ENCODE assay signal across 9 cellular contexts in the genomic region with DNA sequence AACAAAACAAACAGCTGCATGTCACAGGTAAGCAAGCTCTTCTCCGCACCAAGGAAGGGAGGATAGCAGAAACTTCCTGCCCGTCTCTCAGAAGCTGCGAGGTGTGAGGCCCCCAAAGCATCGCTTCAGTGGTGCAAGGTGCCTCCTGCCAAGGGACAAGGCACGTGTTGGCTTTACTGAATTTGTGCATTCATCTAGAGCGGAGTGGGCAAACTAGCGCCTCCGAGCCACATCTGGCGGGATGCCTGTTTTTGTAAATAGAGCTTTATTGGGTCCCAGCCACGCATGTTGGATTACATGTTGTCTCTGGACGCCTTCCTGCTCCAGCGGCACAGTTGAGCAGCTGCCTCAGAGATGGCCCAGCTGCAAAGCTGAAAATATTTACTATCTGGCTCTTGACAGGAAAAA. TPM values are rescaled to one million over a fixed set of nuclear protein-coding genes. Genes with fewer than 3 reads are reported as not detected.
DNase-seq lines count a peak whose midpoint lies in the region; ATAC-seq and TF ChIP-seq lines count a peak whose summit lies in the region.
"Had no signal": no experiment of that assay in that cellular context is flagged by ENCODE, and none has a peak within 500 bp of the region (broad histone marks: within the 10 kb centered on the region; RNA-seq: fewer than 3 reads in every experiment).

No MANE protein-coding gene starts in this region.

- H3K4me3 ChIP-seq in GM12864 (ENCODE audit: low read depth, low read length), result no peak overlapping the region; the same call in 1 of the 2 replicates
- peak overlapping the region in 1 of 4 experiments; percentile 11 for H3K4me3 ChIP-seq in fibroblast of lung (replicated peaks in 1 of 4; ENCODE audit: control extremely low read depth in 1 of 4, insufficient read depth in 1 of 4, low read depth in 3 of 4, low read length in 4 of 4)
- peak overlapping the region; percentile 54 for H3K4me3 ChIP-seq in osteoblast (ENCODE audit: insufficient read depth, low read length)

- H3K4me1 Mint-ChIP-seq in progenitor cell of endocrine pancreas (ENCODE audit: low read depth), result peaks cover 8% of the 10 kb centered on the region

- H3K9me3 ChIP-seq in fibroblast of lung (ENCODE audit: control insufficient read depth, insufficient read depth, low read depth, low read length) (no peaks in the 10 kb centered on the region), osteoblast (ENCODE audit: low read depth, low read length) (no peaks in the 10 kb centered on the region)

- H3K36me3 ChIP-seq in fibroblast of lung (ENCODE audit: control insufficient read depth, insufficient read depth, low read length), result no peaks in the 10 kb centered on the region
- no peaks in the 10 kb centered on the region for H3K36me3 ChIP-seq in osteoblast (ENCODE audit: insufficient read depth, low read length)

- ATAC-seq in GM19328 (IDR thresholded peaks at IDR 0.05; ENCODE audit: unreplicated experiment), result no peak

- H3K27me3 Mint-ChIP-seq in progenitor cell of endocrine pancreas, result no peaks in the 10 kb centered on the region

- H3K4me1 ChIP-seq in fibroblast of lung (ENCODE audit: control insufficient read depth, extremely low read depth, insufficient read depth, low read length) (no peaks in the 10 kb centered on the region), osteoblast (ENCODE audit: insufficient read depth, low read length) (peaks cover 14% of the 10 kb centered on the region)

- no peak overlapping the region for H3K9ac ChIP-seq in fibroblast of lung (ENCODE audit: insufficient read depth, low read length)

- H3K27ac Mint-ChIP-seq in progenitor cell of endocrine pancreas, result no peak overlapping the region

- peak overlapping the region; percentile 9 for H2AFZ ChIP-seq in fibroblast of lung (ENCODE audit: low read length)
- H2AFZ ChIP-seq in osteoblast (ENCODE audit: low read length), result peak overlapping the region; percentile 45

- H3K9me3 Mint-ChIP-seq in progenitor cell of endocrine pancreas (ENCODE audit: low read depth), result no peaks in the 10 kb centered on the region

- no peaks in the 10 kb centered on the region for H3K79me2 ChIP-seq in fibroblast of lung (ENCODE audit: control insufficient read depth, insufficient read depth, low read length)
- H3K79me2 ChIP-seq in osteoblast (ENCODE audit: insufficient read depth, low read length), result no peaks in the 10 kb centered on the region

- H3K27ac ChIP-seq in fibroblast of lung (ENCODE audit: insufficient read depth, low read length) (no peak overlapping the region), osteoblast (ENCODE audit: low read depth, low read length) (no peak overlapping the region), RWPE1 (no peak overlapping the region)

- H3K4me3 Mint-ChIP-seq in progenitor cell of endocrine pancreas (ENCODE audit: low read depth), result no peak overlapping the region

- TF ChIP-seq CTCF in GM12864 (IDR thresholded peaks at IDR 0.05; ENCODE audit: low read depth, low read length, missing control alignments), result no peak
- peak in 1 of 2 donors; percentile 6 for TF ChIP-seq CTCF in fibroblast of lung (conservative IDR thresholded peaks at IDR 0.05 in 1 of 2, IDR thresholded peaks at IDR 0.05 in 1 of 2; ENCODE audit: low read depth in 1 of 2, low read length in 2 of 2)
- no peak for TF ChIP-seq CTCF in osteoblast (IDR thresholded peaks at IDR 0.05; ENCODE audit: extremely low read depth, low read depth, low read length)
- TF ChIP-seq CTCF in RWPE1 (conservative IDR thresholded peaks at IDR 0.05; ENCODE audit: low read depth), result no peak
- no peak for TF ChIP-seq CTCF in progenitor cell of endocrine pancreas (IDR thresholded peaks at IDR 0.05; ENCODE audit: unreplicated experiment)

- CTCF ChIA-PET in RWPE1 (lab: Yijun Ruan, JAX), result no interaction called here

- peaks cover 2% of the 10 kb centered on the region for H3K36me3 Mint-ChIP-seq in progenitor cell of endocrine pancreas (ENCODE audit: insufficient read depth)

- POLR2A ChIA-PET in RWPE1 (lab: Yijun Ruan, JAX; ENCODE audit: low non-redundant PET), result interaction anchor here (0.6 kb wide), 1 partner anchor 446 kb away, joined by 12 read pairs; no protein-coding TSS in a partner anchor

- H3K27me3 ChIP-seq in fibroblast of lung (ENCODE audit: control insufficient read depth, insufficient read depth, low read length), result no peaks in the 10 kb centered on the region
- H3K27me3 ChIP-seq in osteoblast (ENCODE audit: insufficient read depth, low read length), result no peaks in the 10 kb centered on the region

- H3K4me2 ChIP-seq in fibroblast of lung (ENCODE audit: extremely low read depth, insufficient read depth, low read length) (peak overlapping the region; percentile 18), osteoblast (ENCODE audit: insufficient read depth, low read length) (peak overlapping the region; percentile 81)

- DNase-seq in GM12864 (ENCODE audit: low read depth), result peak; percentile 12
- DNase-seq in NCI-H1105 (lab: John Stamatoyannopoulos, UW), result peak; percentile 34
- DNase-seq in fibroblast of lung (ENCODE audit: low read depth in 2 of 2), result peak; percentile 14 to 86
- DNase-seq in osteoblast (ENCODE audit: insufficient read length, low spot score, missing footprints), result peak; percentile 79
- no peak for DNase-seq in RWPE1 (ENCODE audit: low spot score)
- no peak for DNase-seq in stimulated activated CD4-positive, alpha-beta T cell treated with anti-CD3 and anti-CD28 coated beads, Interleukin-4, amount 100 ng/mL, for 24 hours
- no peak for DNase-seq in progenitor cell of endocrine pancreas (ENCODE audit: low spot score, unreplicated experiment)

- no peaks in the 10 kb centered on the region for H4K20me1 ChIP-seq in fibroblast of lung (ENCODE audit: control insufficient read depth, extremely low read depth, insufficient read depth, low read length)
- H4K20me1 ChIP-seq in osteoblast (ENCODE audit: insufficient read depth, low read length), result no peaks in the 10 kb centered on the region

RNA-seq across cellular contexts. Expression of a gene that starts 27.7 kb away (rescaled TPM):
- total RNA-seq in fibroblast of lung, result 23.1 and 31.5 TPM in 2 replicates
- 21.8 and 28.6 TPM in 2 replicates for polyA plus RNA-seq in fibroblast of lung
- polyA plus RNA-seq in fibroblast of lung (2012), result 22.6 and 30.5 TPM in 2 replicates
- 4.5 and 16.8 TPM in 2 replicates for polyA minus RNA-seq in fibroblast of lung (ENCODE audit: low replicate concordance)
- total RNA-seq in osteoblast, result 28.6 and 38.9 TPM in 2 replicates
- total RNA-seq in progenitor cell of endocrine pancreas, result 19.0 and 19.9 TPM in 2 replicates

RNA-seq across cellular contexts. Expression of a gene that starts 38.0 kb away (rescaled TPM):
- total RNA-seq in fibroblast of lung (not detected in 2 replicates), osteoblast (not detected in 2 replicates), progenitor cell of endocrine pancreas (not detected in 2 replicates)
- polyA plus RNA-seq in fibroblast of lung, result not detected in 2 replicates
- polyA plus RNA-seq in fibroblast of lung (2012), result not detected in 2 replicates
- not detected in 2 replicates for polyA minus RNA-seq in fibroblast of lung (ENCODE audit: low replicate concordance)
- total RNA-seq: subcutaneous adipose tissue had no signal

Comparison
In these comparisons a context has a peak if more than half of its experiments do, and no peak if none do; other contexts are left out.
1. DNase-seq: peak in GM12864 (single experiment), NCI-H1105 (single experiment), fibroblast of lung (2 of 2) and osteoblast (single experiment); none in RWPE1 (single experiment), stimulated activated CD4-positive, alpha-beta T cell treated with anti-CD3 and anti-CD28 coated beads, Interleukin-4, amount 100 ng/mL, for 24 hours (single experiment) and progenitor cell of endocrine pancreas (single experiment).